17 cellular contexts compared by ENCODE assay signal in genomic region chr7:1591876-1592275, GRCh38. TPM values are rescaled to one million over a fixed set of nuclear protein-coding genes. Genes with fewer than 3 reads are reported as not detected.
DNase-seq lines count a peak whose midpoint lies in the region; ATAC-seq, FAIRE-seq and TF ChIP-seq lines count a peak whose summit lies in the region.
"Had no signal": no experiment of that assay in that cellular context is flagged by ENCODE, and none has a peak within 500 bp of the region (broad histone marks: within the 10 kb centered on the region; RNA-seq: fewer than 3 reads in every experiment).

No MANE protein-coding gene starts in this region.

- no peak overlapping the region for H3K4me3 ChIP-seq in endodermal cell (ENCODE audit: low read length)

- peaks cover 21 to 30% (median 24%) of the 10 kb centered on the region in 3 donors for H3K4me1 Mint-ChIP-seq in T-cell
- H3K4me1 Mint-ChIP-seq in endodermal cell: no peaks in the 10 kb centered on the region
- no peaks in the 10 kb centered on the region for H3K4me1 Mint-ChIP-seq in immature natural killer cell

- ATAC-seq in T-cell (replicated peaks in 1 of 4): peak; percentile 42 to 77 (median 56)
- ATAC-seq: natural killer cell treated with Interleukin-12 subunit alpha and Interleukin-12 subunit beta and Interleukin-15 and Interleukin-18, amount 100 ng/mL, for 72 hours had no signal

- H3K27me3 Mint-ChIP-seq in T-cell: peaks cover 36 to 52% of the 10 kb centered on the region in 2 donors
- peaks cover 4% of the 10 kb centered on the region for H3K27me3 Mint-ChIP-seq in endodermal cell (ENCODE audit: insufficient read depth)
- H3K27me3 Mint-ChIP-seq in immature natural killer cell (ENCODE audit: low read depth in 3 of 3): peaks cover 9 to 10% (median 10%) of the 10 kb centered on the region in 3 donors

- H3K4me1 ChIP-seq in endodermal cell (ENCODE audit: control insufficient read depth, insufficient read depth, low read length): no peaks in the 10 kb centered on the region

- no peak overlapping the region for H3K27ac Mint-ChIP-seq in T-cell
- H3K27ac Mint-ChIP-seq in endodermal cell: no peak overlapping the region
- H3K27ac Mint-ChIP-seq in immature natural killer cell: no peak overlapping the region
- H3K27ac Mint-ChIP-seq: natural killer cell treated with Interleukin-12 subunit alpha and Interleukin-12 subunit beta and Interleukin-15 and Interleukin-18, amount 100 ng/mL, for 72 hours had no signal

- DNase-seq in stimulated activated CD4-positive, alpha-beta T cell treated with anti-CD3 and anti-CD28 coated beads, Interleukin-15, amount 100 ng/mL, for 24 hours: peak; percentile 16
- DNase-seq in stimulated activated CD4-positive, alpha-beta T cell treated with anti-CD3 and anti-CD28 coated beads, Interleukin-4, amount 100 ng/mL, for 1 hour: no peak
- peak in 5 of 34 experiments; percentile 9 to 24 (median 19) for DNase-seq in T-cell
- DNase-seq in endodermal cell: peak; percentile 38
- DNase-seq in urothelium cell line (ENCODE audit: low spot score): no peak
- DNase-seq in NCI-H2107 treated with DMSO at 0.1 percent for 48 hours (lab: John Stamatoyannopoulos, UW; ENCODE audit: unreplicated experiment): no peak
- DNase-seq in NCI-H1105 treated with DMSO at 0.1 percent for 48 hours (lab: John Stamatoyannopoulos, UW): no peak
- DNase-seq in immature natural killer cell: no peak
- DNase-seq: activated gamma-delta T cell; NCI-H187; NCI-H226; stimulated activated CD4-positive, alpha-beta T cell treated with anti-CD3 and anti-CD28 coated beads, Interleukin-4, amount 100 ng/mL, for 24 hours had no signal

- CTCF ChIA-PET in T-cell (lab: Charles Lee): no interaction called here

- H3K36me3 Mint-ChIP-seq in T-cell (no peaks in the 10 kb centered on the region), endodermal cell (ENCODE audit: low read depth) (no peaks in the 10 kb centered on the region), immature natural killer cell (no peaks in the 10 kb centered on the region)
- H3K36me3 Mint-ChIP-seq: natural killer cell treated with Interleukin-12 subunit alpha and Interleukin-12 subunit beta and Interleukin-15 and Interleukin-18, amount 100 ng/mL, for 72 hours had no signal

- no peaks in the 10 kb centered on the region for H3K9me3 ChIP-seq in endodermal cell (ENCODE audit: control insufficient read depth, low read length)

- H3K4me3 Mint-ChIP-seq in T-cell (peak overlapping the region; percentile 37 to 71 (median 39)), endodermal cell (no peak overlapping the region), immature natural killer cell (no peak overlapping the region)
- H3K4me3 Mint-ChIP-seq: natural killer cell treated with Interleukin-12 subunit alpha and Interleukin-12 subunit beta and Interleukin-15 and Interleukin-18, amount 100 ng/mL, for 72 hours had no signal

- H3K27ac ChIP-seq in endodermal cell (ENCODE audit: low read depth, low read length): no peak overlapping the region

- POLR2A ChIA-PET in T-cell (lab: Charles Lee): no interaction called here

- H3K36me3 ChIP-seq in endodermal cell (ENCODE audit: control insufficient read depth, insufficient read depth, low read length): no peaks in the 10 kb centered on the region

- peak; percentile 70 for FAIRE-seq in urothelium cell line (lab: Jason Lieb, UNC)
- FAIRE-seq: endometrium, islet of Langerhans had no signal

- H3K9me3 Mint-ChIP-seq in T-cell (peaks cover 0 to 4% (median 0%) of the 10 kb centered on the region in 3 donors), endodermal cell (peaks cover 4% of the 10 kb centered on the region), immature natural killer cell (no peaks in the 10 kb centered on the region)
- H3K9me3 Mint-ChIP-seq: natural killer cell treated with Interleukin-12 subunit alpha and Interleukin-12 subunit beta and Interleukin-15 and Interleukin-18, amount 100 ng/mL, for 72 hours had no signal

- no peak overlapping the region for H3K9ac ChIP-seq in endodermal cell (ENCODE audit: extremely low read depth, low read length, poor library complexity, severe bottlenecking)

- no peak for TF ChIP-seq CTCF in endodermal cell (conservative IDR thresholded peaks at IDR 0.05)

- no peaks in the 10 kb centered on the region for H3K27me3 ChIP-seq in endodermal cell (ENCODE audit: control insufficient read depth, insufficient read depth, low read length, poor library complexity, severe bottlenecking)

- 92 to 100% methylated on average over 6 to 15 of the region's 15 CpGs for WGBS in endodermal cell (ENCODE audit: insufficient coverage in 1 of 2, insufficient read length in 1 of 2), 2 experiments

RNA-seq across cellular contexts. Expression of gene PSMG3, which starts 22.0 kb away (rescaled TPM):
- 10 to 100 TPM; 17.6 to 28.5 (median 20.6) TPM for total RNA-seq in T-cell
- total RNA-seq in endodermal cell: 10 to 100 TPM; 30.1 to 44.3 TPM
- polyA plus RNA-seq in endodermal cell (2013, experiment 1 of 2): 30.0 TPM
- 30.2 TPM for polyA plus RNA-seq in endodermal cell (2013, experiment 2 of 2)
- polyA plus RNA-seq in immature natural killer cell: 10 to 100 TPM; 56.3 to 71.0 (median 61.9) TPM

RNA-seq across cellular contexts. Expression of gene TMEM184A, which starts 35.9 kb away (rescaled TPM):
- total RNA-seq in T-cell: under 1 TPM in 3 of 5 donors, not detected in 2; 0.18 to 0.38 (median 0.33) TPM
- 1 to 10 TPM; 4.6 to 5.1 TPM for total RNA-seq in endodermal cell
- polyA plus RNA-seq in endodermal cell (2013, experiment 1 of 2): 0.43 TPM
- 1.1 TPM for polyA plus RNA-seq in endodermal cell (2013, experiment 2 of 2)
- polyA plus RNA-seq in immature natural killer cell: not detected
- total RNA-seq: natural killer cell treated with Interleukin-12 subunit alpha and Interleukin-12 subunit beta and Interleukin-15 and Interleukin-18, amount 100 ng/mL, for 72 hours; skeletal muscle tissue; temporal lobe had no signal

Comparison
In these comparisons a context has a peak if more than half of its experiments do, and no peak if none do; other contexts are left out.
1. DNase-seq: peak in stimulated activated CD4-positive, alpha-beta T cell treated with anti-CD3 and anti-CD28 coated beads, Interleukin-15, amount 100 ng/mL, for 24 hours (single experiment) and endodermal cell (single experiment); none in stimulated activated CD4-positive, alpha-beta T cell treated with anti-CD3 and anti-CD28 coated beads, Interleukin-4, amount 100 ng/mL, for 1 hour (single experiment), urothelium cell line (single experiment), NCI-H2107 treated with DMSO at 0.1 percent for 48 hours (single experiment), NCI-H1105 treated with DMSO at 0.1 percent for 48 hours (single experiment) and immature natural killer cell (0 of 3).
2. H3K4me3 Mint-ChIP-seq: peak in T-cell (3 of 3); none in endodermal cell (single experiment) and immature natural killer cell (0 of 5).
3. RNA of gene TMEM184A, which starts 35.9 kb away (total RNA-seq): 4.6 to 5.1 TPM in endodermal cell; 0.18 to 0.38 TPM in T-cell; every median in the first group is over 4 times any median in the second.